8 cellular contexts compared by ENCODE assay signal in the genomic region with DNA sequence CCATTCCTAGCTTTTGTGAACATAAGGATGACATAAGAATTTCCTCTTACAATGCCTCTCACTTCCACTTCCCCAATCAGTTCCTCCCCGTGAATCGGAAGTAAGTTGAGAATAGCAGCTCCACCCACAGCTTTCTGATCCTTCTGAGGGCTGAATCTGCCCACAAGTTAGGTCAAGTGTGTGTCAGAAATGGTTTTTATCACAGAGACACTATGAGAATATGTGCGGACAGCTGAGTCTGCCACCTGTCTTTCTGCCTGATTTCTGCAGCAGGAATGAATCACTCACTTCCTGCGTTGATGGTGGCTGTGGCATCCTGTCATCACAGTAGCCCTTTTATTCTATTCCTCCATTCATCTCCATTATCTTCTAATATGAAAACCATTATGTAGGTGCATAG.
DNase-seq lines count a peak whose midpoint lies in the region; ATAC-seq and TF ChIP-seq lines count a peak whose summit lies in the region.

No MANE protein-coding gene starts in this region.

- H3K9me3 ChIP-seq in psoas muscle: no peaks in the 10 kb centered on the region

- intact Hi-C loops in psoas muscle (cut with DNase I): no loop called here

- H3K9me3 Mint-ChIP-seq in central memory CD8-positive, alpha-beta T cell: no peaks in the 10 kb centered on the region

- H3K27ac ChIP-seq in psoas muscle: no peak overlapping the region

- DNase-seq in AML-193 (lab: John Stamatoyannopoulos, UW) (peak; percentile 42 to 54), NCI-H460 (ENCODE audit: extremely low read depth, low read depth) (peak; percentile 48), psoas muscle (no peak), islet precursor cell (no peak)
- no peak for DNase-seq in central memory CD8-positive, alpha-beta T cell (ENCODE audit: low spot score in 2 of 2)
- DNase-seq in activated CD4-positive, CD25-positive, alpha-beta regulatory T cell treated with anti-CD3 and anti-CD28 coated beads, Interleukin-2, amount 50 U/mL, for 72 hours: no peak

- peak; percentile 92 for ATAC-seq in GM18505 (IDR thresholded peaks at IDR 0.05; ENCODE audit: unreplicated experiment)
- ATAC-seq in HG02885 (IDR thresholded peaks at IDR 0.05; ENCODE audit: poor library complexity, unreplicated experiment): peak; percentile 93
- ATAC-seq in central memory CD8-positive, alpha-beta T cell (replicated peaks; ENCODE audit: extremely low read depth, poor library complexity, severe bottlenecking): peak; percentile 52
- peak; percentile 21 to 57 (median 43) for ATAC-seq in psoas muscle

- H3K4me1 ChIP-seq in psoas muscle: peaks cover 13% of the 10 kb centered on the region

- no peaks in the 10 kb centered on the region for H3K36me3 Mint-ChIP-seq in central memory CD8-positive, alpha-beta T cell (ENCODE audit: insufficient read depth)

- H3K27me3 ChIP-seq in psoas muscle (ENCODE audit: insufficient read depth in 3 of 3, low read length in 2 of 3): no peaks in the 10 kb centered on the region

- H3K4me1 Mint-ChIP-seq in central memory CD8-positive, alpha-beta T cell: peaks cover 5% of the 10 kb centered on the region

- no peak overlapping the region for H3K4me3 ChIP-seq in psoas muscle

- peak; percentile 22 for TF ChIP-seq CTCF in psoas muscle (IDR thresholded peaks at IDR 0.05)

- H3K27me3 Mint-ChIP-seq in central memory CD8-positive, alpha-beta T cell: peaks cover 24% of the 10 kb centered on the region

- TF ChIP-seq POLR2A in GM18505 (IDR thresholded peaks at IDR 0.05; ENCODE audit: borderline replicate concordance, extremely low read depth, insufficient read depth, insufficient read length): no peak

- no peak overlapping the region for H3K27ac Mint-ChIP-seq in central memory CD8-positive, alpha-beta T cell (ENCODE audit: low read depth)

- WGBS in psoas muscle, 3 donors: 55 to 61% (median 58%) methylated on average over 4 of the region's 4 CpGs

- no peaks in the 10 kb centered on the region for H3K36me3 ChIP-seq in psoas muscle (ENCODE audit: insufficient read depth in 1 of 2, low read depth in 1 of 2)

- peak overlapping the region; percentile 5 for H3K4me3 Mint-ChIP-seq in central memory CD8-positive, alpha-beta T cell

Comparison
In these comparisons a context has a peak if more than half of its experiments do, and no peak if none do; other contexts are left out.
1. DNase-seq: peak in AML-193 (2 of 2) and NCI-H460 (single experiment); none in central memory CD8-positive, alpha-beta T cell (0 of 2), psoas muscle (0 of 2), islet precursor cell (single experiment) and activated CD4-positive, CD25-positive, alpha-beta regulatory T cell treated with anti-CD3 and anti-CD28 coated beads, Interleukin-2, amount 50 U/mL, for 72 hours (single experiment).
2. ATAC-seq: peak in every context shown above with its lines; median percentile 93 in HG02885; 92 in GM18505; 52 in central memory CD8-positive, alpha-beta T cell; 43 in psoas muscle.